28 cellular contexts compared by ENCODE assay signal in genomic region chr1:88003255-88003654, GRCh38.
"Had no signal": no experiment of that assay in that cellular context is flagged by ENCODE, and none has a peak within 500 bp of the region (broad histone marks: within the 10 kb centered on the region; RNA-seq: fewer than 3 reads in every experiment).

No MANE protein-coding gene starts in this region.

- H3K27ac ChIP-seq: colonic mucosa, coronary artery, dorsolateral prefrontal cortex, epithelial cell of prostate, esophagus muscularis mucosa, esophagus squamous epithelium, foreskin keratinocyte, gastrocnemius medialis, gastroesophageal sphincter, heart left ventricle, heart right ventricle had no signal

- H3K27me3 ChIP-seq: colonic mucosa, dorsolateral prefrontal cortex, esophagus muscularis mucosa, foreskin keratinocyte, gastrocnemius medialis, gastroesophageal sphincter, heart left ventricle had no signal

- H3K4me3 ChIP-seq: colonic mucosa, coronary artery, dorsolateral prefrontal cortex, esophagus muscularis mucosa, esophagus squamous epithelium, gastrocnemius medialis, gastroesophageal sphincter, heart left ventricle, heart right ventricle had no signal

- H3K36me3 ChIP-seq: colonic mucosa, esophagus muscularis mucosa, esophagus squamous epithelium, gastrocnemius medialis, gastroesophageal sphincter, heart left ventricle, heart right ventricle had no signal

- ATAC-seq: effector memory CD8-positive, alpha-beta T cell; esophagus mucosa; foreskin keratinocyte; gastrocnemius medialis; gastroesophageal sphincter; heart left ventricle; heart right ventricle had no signal

- H3K9me3 ChIP-seq: colonic mucosa, esophagus muscularis mucosa, esophagus squamous epithelium, gastrocnemius medialis, gastroesophageal sphincter, heart left ventricle, heart right ventricle had no signal

- H3K4me1 ChIP-seq: colonic mucosa, esophagus muscularis mucosa, esophagus squamous epithelium, gastrocnemius medialis, gastroesophageal sphincter, heart left ventricle, heart right ventricle had no signal

- FAIRE-seq: colon, endometrium, endothelial cell of umbilical vein, frontal cortex had no signal

- DNase-seq: colonic mucosa; cortex of kidney; dermis blood vessel endothelial cell; dorsolateral prefrontal cortex; effector CD4-positive, alpha-beta T cell; effector CD8-positive, alpha-beta T cell; effector memory CD4-positive, alpha-beta T cell; effector memory CD8-positive, alpha-beta T cell; endodermal cell; erythroblast; esophagus squamous epithelium; foreskin fibroblast; foreskin keratinocyte; foreskin melanocyte; gastrocnemius medialis; glutamatergic neuron; head of caudate nucleus; heart left ventricle; heart right ventricle had no signal
